Comparison of ENCODE assay signal across 10 cellular contexts in genomic region chr18:55510809-55511208, GRCh38.
DNase-seq lines count a peak whose midpoint lies in the region; ATAC-seq lines count a peak whose summit lies in the region.
"Had no signal": no experiment of that assay in that cellular context is flagged by ENCODE, and none has a peak within 500 bp of the region (broad histone marks: within the 10 kb centered on the region; RNA-seq: fewer than 3 reads in every experiment).

No MANE protein-coding gene starts in this region.

- no peaks in the 10 kb centered on the region for H3K27me3 Mint-ChIP-seq in activated CD4-positive, alpha-beta memory T cell treated with anti-CD3 and anti-CD28 coated beads, Interleukin-2, amount 10 ng/mL, durations not matched to agents 7 days and 5 days

- H3K4me1 Mint-ChIP-seq in activated CD4-positive, alpha-beta memory T cell treated with anti-CD3 and anti-CD28 coated beads, Interleukin-2, amount 10 ng/mL, durations not matched to agents 7 days and 5 days: no peaks in the 10 kb centered on the region

- H3K27ac Mint-ChIP-seq in activated CD4-positive, alpha-beta memory T cell treated with anti-CD3 and anti-CD28 coated beads, Interleukin-2, amount 10 ng/mL, durations not matched to agents 7 days and 5 days: no peak overlapping the region

- H3K36me3 Mint-ChIP-seq in activated CD4-positive, alpha-beta memory T cell treated with anti-CD3 and anti-CD28 coated beads, Interleukin-2, amount 10 ng/mL, durations not matched to agents 7 days and 5 days (ENCODE audit: low read depth): no peaks in the 10 kb centered on the region

- no peak overlapping the region for H3K27ac ChIP-seq in substantia nigra (ENCODE audit: low read depth, low read length, poor library complexity, severe bottlenecking)

- CTCF ChIA-PET in activated CD4-positive, alpha-beta memory T cell treated with anti-CD3 and anti-CD28 coated beads, Interleukin-2, amount 10 ng/mL, durations not matched to agents 7 days and 5 days (lab: Charles Lee): no interaction called here

- POLR2A ChIA-PET in activated CD4-positive, alpha-beta memory T cell treated with anti-CD3 and anti-CD28 coated beads, Interleukin-2, amount 10 ng/mL, durations not matched to agents 7 days and 5 days (lab: Charles Lee): no interaction called here

- H3K9me3 Mint-ChIP-seq in activated CD4-positive, alpha-beta memory T cell treated with anti-CD3 and anti-CD28 coated beads, Interleukin-2, amount 10 ng/mL, durations not matched to agents 7 days and 5 days: no peaks in the 10 kb centered on the region

- DNase-seq in GM03348 (ENCODE audit: low spot score) (peak; percentile 21), RPMI8226 (peak; percentile 9), fibroblast of the conjunctiva (ENCODE audit: low read depth) (peak; percentile 31), pulmonary artery endothelial cell (ENCODE audit: low read depth, low spot score) (peak; percentile 100), substantia nigra (lab: John Stamatoyannopoulos, UW) (no peak), NCI-H2081 treated with DMSO at 0.1 percent for 48 hours (lab: John Stamatoyannopoulos, UW) (no peak)
- DNase-seq in activated CD4-positive, alpha-beta memory T cell treated with anti-CD3 and anti-CD28 coated beads, Interleukin-2, amount 10 ng/mL, durations not matched to agents 7 days and 5 days: no peak
- DNase-seq: central memory CD4-positive, alpha-beta T cell; NCI-H510A treated with DMSO at 0.1 percent for 48 hours had no signal

- no peak for ATAC-seq in GM21381 (IDR thresholded peaks at IDR 0.05; ENCODE audit: unreplicated experiment)

- H3K4me3 Mint-ChIP-seq in activated CD4-positive, alpha-beta memory T cell treated with anti-CD3 and anti-CD28 coated beads, Interleukin-2, amount 10 ng/mL, durations not matched to agents 7 days and 5 days: no peak overlapping the region

Comparison
In these comparisons a context has a peak if more than half of its experiments do, and no peak if none do; other contexts are left out.
1. DNase-seq: peak in GM03348 (single experiment), RPMI8226 (single experiment), fibroblast of the conjunctiva (single experiment) and pulmonary artery endothelial cell (single experiment); none in substantia nigra (0 of 49), NCI-H2081 treated with DMSO at 0.1 percent for 48 hours (single experiment) and activated CD4-positive, alpha-beta memory T cell treated with anti-CD3 and anti-CD28 coated beads, Interleukin-2, amount 10 ng/mL, durations not matched to agents 7 days and 5 days (single experiment).